1 cellular context compared by ENCODE assay signal in genomic region chr11:64239662-64240466, GRCh38.
TF ChIP-seq lines count a peak whose summit lies in the region.

No MANE protein-coding gene starts in this region.

TF ChIP-seq in K562, 482 proteins besides CTCF, POLR2A, EP300 and RAD21 (continues in another document):
- TF ChIP-seq ZNF695 (CRISPR knock-in tag; IDR thresholded peaks at IDR 0.05) (no peak), PTTG1 (tag; IDR thresholded peaks at IDR 0.05; ENCODE audit: low read depth) (no peak), RFX1 (IDR thresholded peaks at IDR 0.05) (no peak), MAFG (tag; conservative IDR thresholded peaks at IDR 0.05) (no peak), ZNF217 (CRISPR knock-in tag; IDR thresholded peaks at IDR 0.05) (no peak), FOXM1 (IDR thresholded peaks at IDR 0.05; ENCODE audit: low read depth) (no peak), FOXM1 (CRISPR knock-in tag; IDR thresholded peaks at IDR 0.05; ENCODE audit: low read depth) (no peak), BMI1 (IDR thresholded peaks at IDR 0.05; ENCODE audit: low read length) (no peak), NFRKB (IDR thresholded peaks at IDR 0.05; ENCODE audit: low read depth) (no peak), XRCC5 (IDR thresholded peaks at IDR 0.05; ENCODE audit: low read depth, low read length) (0 out of 2 replicates have a peak, but pooled peaks have one; percentile 2), E2F6 (IDR thresholded peaks at IDR 0.05; ENCODE audit: borderline replicate concordance in 1 of 2, extremely low read depth in 1 of 2, insufficient read depth in 1 of 2, insufficient read length in 1 of 2, low read depth in 1 of 2, low read length in 1 of 2, poor library complexity in 1 of 2, severe bottlenecking in 1 of 2) (peak in 1 of 2 experiments; percentile 58), MYNN (IDR thresholded peaks at IDR 0.05) (no peak), MYNN (CRISPR knock-in tag; IDR thresholded peaks at IDR 0.05) (no peak), RNF2 (IDR thresholded peaks at IDR 0.05) (no peak), CREB3 (tag; conservative IDR thresholded peaks at IDR 0.05; ENCODE audit: low read depth) (peak; percentile 24; the same call in 1 of the 2 replicates), SP2 (IDR thresholded peaks at IDR 0.05; ENCODE audit: extremely low read depth, low read depth, low read length, poor library complexity, severe bottlenecking) (no peak), SMAD3 (CRISPR knock-in tag; conservative IDR thresholded peaks at IDR 0.05) (no peak), MXI1 (IDR thresholded peaks at IDR 0.05; ENCODE audit: low read depth, low read length) (0 out of 2 replicates have a peak, but pooled peaks have one; percentile 29), ARID1B (IDR thresholded peaks at IDR 0.05) (no peak), ETV6 (IDR thresholded peaks at IDR 0.05; ENCODE audit: borderline replicate concordance in 1 of 2, low read depth in 2 of 2, low read length in 1 of 2) (no peak), ETV6 (CRISPR knock-in tag; IDR thresholded peaks at IDR 0.05; ENCODE audit: borderline replicate concordance) (no peak), MAX (CRISPR knock-in tag; IDR thresholded peaks at IDR 0.05) (peak; percentile 74), POLR2AphosphoS5 (IDR thresholded peaks at IDR 0.05; ENCODE audit: control insufficient read depth, insufficient read depth, low read depth, low read length) (peak; percentile 65; the same call in 1 of the 2 replicates), E2F3 (CRISPR knock-in tag; IDR thresholded peaks at IDR 0.05) (no peak), DPF2 (IDR thresholded peaks at IDR 0.05) (peak; percentile 59; the same call in 1 of the 2 replicates), ZNF318 (IDR thresholded peaks at IDR 0.05; ENCODE audit: borderline replicate concordance in 1 of 2, low read depth in 1 of 2) (no peak), CUX1 (CRISPR knock-in tag; IDR thresholded peaks at IDR 0.05) (peak; percentile 80; the same call in 1 of the 2 replicates), CTCFL (IDR thresholded peaks at IDR 0.05; ENCODE audit: borderline replicate concordance, insufficient read depth, low read depth, low read length, poor library complexity, severe bottlenecking) (no peak), ATF7 (IDR thresholded peaks at IDR 0.05) (no peak), TAF1 (IDR thresholded peaks at IDR 0.05; ENCODE audit: control insufficient read depth, extremely low read depth, insufficient read depth, low read length, severe bottlenecking) (peak; percentile 37), HNRNPUL1 (IDR thresholded peaks at IDR 0.05; ENCODE audit: low read length) (no peak), SFPQ (IDR thresholded peaks at IDR 0.05; ENCODE audit: low read depth, low read length) (no peak), SIN3A (IDR thresholded peaks at IDR 0.05; ENCODE audit: borderline replicate concordance in 2 of 2, control insufficient read depth in 1 of 2, low read depth in 2 of 2, low read length in 2 of 2) (peak in 1 of 2 experiments; percentile 20; a peak in 1 of 4 replicates), TRIM25 (IDR thresholded peaks at IDR 0.05; ENCODE audit: borderline replicate concordance) (no peak)
